Comparison of ENCODE assay signal across 2 cellular contexts in genomic region chr4:124515591-124515990, GRCh38.
TF ChIP-seq lines count a peak whose summit lies in the region.

No MANE protein-coding gene starts in this region.

TF ChIP-seq in HCT116, 20 proteins besides CTCF, POLR2A, EP300 and RAD21 (continued from another document):
- TF ChIP-seq ATF3 (IDR thresholded peaks at IDR 0.05), result no peak
- no peak for TF ChIP-seq JUND (IDR thresholded peaks at IDR 0.05)
- no peak for TF ChIP-seq EGR1 (IDR thresholded peaks at IDR 0.05; ENCODE audit: low read depth)
- TF ChIP-seq MAX (IDR thresholded peaks at IDR 0.05), result no peak
- no peak for TF ChIP-seq REST (IDR thresholded peaks at IDR 0.05; ENCODE audit: low read depth)
- TF ChIP-seq EZH2phosphoT487 (IDR thresholded peaks at IDR 0.05; ENCODE audit: borderline replicate concordance), result no peak
- TF ChIP-seq ZNF274 (IDR thresholded peaks at IDR 0.05; ENCODE audit: low read depth, low read length), result no peak
- TF ChIP-seq SRF (IDR thresholded peaks at IDR 0.05; ENCODE audit: low read depth), result no peak
- TF ChIP-seq SP1 (IDR thresholded peaks at IDR 0.05; ENCODE audit: low read depth), result no peak

TF ChIP-seq in WTC11, 78 proteins besides CTCF, POLR2A, EP300 and RAD21 (continued from another document):
- TF ChIP-seq FOXP4 (CRISPR knock-in tag; IDR thresholded peaks at IDR 0.05) (no peak), GTF2I (CRISPR knock-in tag; conservative IDR thresholded peaks at IDR 0.05) (no peak), SP1 (CRISPR knock-in tag; conservative IDR thresholded peaks at IDR 0.05) (no peak), ZBTB21 (CRISPR knock-in tag; IDR thresholded peaks at IDR 0.05; ENCODE audit: borderline replicate concordance) (no peak), NR1H2 (CRISPR knock-in tag; IDR thresholded peaks at IDR 0.05) (no peak), ELF4 (CRISPR knock-in tag; IDR thresholded peaks at IDR 0.05; ENCODE audit: low read depth) (no peak), SMAD4 (CRISPR knock-in tag; IDR thresholded peaks at IDR 0.05) (no peak), ZNF425 (CRISPR knock-in tag; conservative IDR thresholded peaks at IDR 0.05) (no peak), ETV6 (CRISPR knock-in tag; IDR thresholded peaks at IDR 0.05) (no peak), TEAD4 (CRISPR knock-in tag; IDR thresholded peaks at IDR 0.05) (no peak), SOX15 (CRISPR knock-in tag; IDR thresholded peaks at IDR 0.05) (no peak), JAZF1 (CRISPR knock-in tag; IDR thresholded peaks at IDR 0.05) (no peak), MYBL2 (CRISPR knock-in tag; IDR thresholded peaks at IDR 0.05) (no peak), AR (CRISPR knock-in tag; IDR thresholded peaks at IDR 0.05) (no peak)
